In genomic region chr6:108568101-108568500, GRCh38 we compare ENCODE assay signal across 28 cellular contexts. TPM values are rescaled to one million over a fixed set of nuclear protein-coding genes. Genes with fewer than 3 reads are reported as not detected.
DNase-seq lines count a peak whose midpoint lies in the region; ATAC-seq, FAIRE-seq and TF ChIP-seq lines count a peak whose summit lies in the region.
"Had no signal": no experiment of that assay in that cellular context is flagged by ENCODE, and none has a peak within 500 bp of the region (broad histone marks: within the 10 kb centered on the region; RNA-seq: fewer than 3 reads in every experiment).

No MANE protein-coding gene starts in this region.

- peak; percentile 44 for ATAC-seq in effector memory CD8-positive, alpha-beta T cell (replicated peaks)
- ATAC-seq in psoas muscle, result no peak
- ATAC-seq: activated T-helper 17 cell treated with anti-CD3 and anti-CD28 coated beads, Interleukin-2, amount 50 U/mL, for 72 hours; sciatic nerve; stimulated activated naive CD8-positive, alpha-beta T cell treated with anti-CD3 and anti-CD28 coated beads, Interleukin-15, Interleukin-2, amounts not matched to agents 100 U/mL and 50 U/mL, for 24 hours; T-helper 17 cell had no signal

- H3K27ac Mint-ChIP-seq in Caco-2 (ENCODE audit: unreplicated experiment), result peak overlapping the region; percentile 9
- peak overlapping the region; percentile 45 to 57 for H3K27ac Mint-ChIP-seq in effector memory CD8-positive, alpha-beta T cell
- H3K27ac Mint-ChIP-seq: activated CD4-positive, alpha-beta memory T cell treated with anti-CD3 and anti-CD28 coated beads, Interleukin-2, amount 10 ng/mL, durations not matched to agents 7 days and 5 days; activated T-helper 17 cell treated with anti-CD3 and anti-CD28 coated beads, Interleukin-2, amount 50 U/mL, for 72 hours had no signal

- H3K27ac ChIP-seq in BLaER1 treated with 17β-estradiol and CSF1 and Interleukin-3, amounts not matched to agents 10 nM and 100 nM, result peak overlapping the region in 7 of 11 experiments; percentile 16 to 98 (median 87); a peak in 7 of 22 replicates
- H3K27ac ChIP-seq in psoas muscle, result peak overlapping the region; percentile 95
- H3K27ac ChIP-seq in neuronal stem cell (replicated peaks; ENCODE audit: low read length), result no peak overlapping the region
- no peak overlapping the region for H3K27ac ChIP-seq in kidney (ENCODE audit: low read depth in 2 of 2, low read length in 2 of 2)
- H3K27ac ChIP-seq: BLaER1, RWPE1, SK-N-MC had no signal

- no TSS peak for BruUV-seq in Caco-2 (replicated peaks; lab: Mats Ljungman, UMichigan)

- H3K18ac ChIP-seq in neuronal stem cell (ENCODE audit: low read length), result no peak overlapping the region

- DNase-seq in Caco-2 (no peak), psoas muscle (no peak), NCI-H1092 treated with DMSO at 0.1 percent for 48 hours (lab: John Stamatoyannopoulos, UW) (no peak), neuronal stem cell (ENCODE audit: low spot score) (no peak), kidney (no peak)
- no peak for DNase-seq in effector memory CD8-positive, alpha-beta T cell
- DNase-seq: ACHN; activated CD4-positive, alpha-beta memory T cell treated with anti-CD3 and anti-CD28 coated beads, Interleukin-2, amount 10 ng/mL, durations not matched to agents 7 days and 5 days; activated CD4-positive, CD25-positive, alpha-beta regulatory T cell treated with anti-CD3 and anti-CD28 coated beads, Interleukin-2, amount 50 U/mL, for 72 hours; activated CD8-positive, alpha-beta memory T cell treated with anti-CD3 and anti-CD28 coated beads, Interleukin-2, amount 50 U/mL, for 48 hours; activated naive CD4-positive, alpha-beta T cell treated with anti-CD3 and anti-CD28 coated beads, Interleukin-2, amount 50 U/mL, for 16 hours; cerebellar nuclear complex; dorsolateral prefrontal cortex; H9; NCI-H1417 treated with DMSO at 0.1 percent for 48 hours; NCI-H2081 treated with DMSO at 0.1 percent for 48 hours; NCI-H774; stimulated activated naive CD8-positive, alpha-beta T cell treated with anti-CD3 and anti-CD28 coated beads, Interleukin-15, Interleukin-2, amounts not matched to agents 100 U/mL and 50 U/mL, for 24 hours; T-helper 17 cell had no signal

- peaks cover 23% of the 10 kb centered on the region for H3K4me1 Mint-ChIP-seq in Caco-2 (ENCODE audit: low read depth, unreplicated experiment)
- peaks cover 47 to 58% of the 10 kb centered on the region in 2 donors for H3K4me1 Mint-ChIP-seq in effector memory CD8-positive, alpha-beta T cell (ENCODE audit: low read depth in 2 of 2)

- no peak overlapping the region for H3K14ac ChIP-seq in neuronal stem cell (ENCODE audit: low read length)

- no peak overlapping the region for H2AFZ ChIP-seq in neuronal stem cell (ENCODE audit: low read length)

- H2BK120ac ChIP-seq in neuronal stem cell (ENCODE audit: low read depth, low read length), result no peak overlapping the region

- H3K9me3 ChIP-seq in BLaER1 treated with 17β-estradiol and CSF1 and Interleukin-3, amounts not matched to agents 10 nM and 100 nM (replicated peaks in 1 of 11), result no peaks in the 10 kb centered on the region
- no peaks in the 10 kb centered on the region for H3K9me3 ChIP-seq in Caco-2
- no peaks in the 10 kb centered on the region for H3K9me3 ChIP-seq in psoas muscle
- H3K9me3 ChIP-seq in neuronal stem cell (replicated peaks in 1 of 2; ENCODE audit: control insufficient read depth in 2 of 2, insufficient read depth in 1 of 2, low read depth in 1 of 2, low read length in 2 of 2), result no peaks in the 10 kb centered on the region
- H3K9me3 ChIP-seq in kidney (ENCODE audit: control insufficient read depth in 1 of 2, low read length in 2 of 2), result no peaks in the 10 kb centered on the region
- H3K9me3 ChIP-seq: BLaER1 had no signal

- H4K20me1 ChIP-seq in BLaER1 treated with 17β-estradiol and CSF1 and Interleukin-3, amounts not matched to agents 10 nM and 100 nM, result peaks cover 0 to 95% (median 54%) of the 10 kb centered on the region in 11 experiments; a peak in 15 of 22 replicates

- peaks cover 40 to 88% (median 60%) of the 10 kb centered on the region in 10 experiments for H3K4me1 ChIP-seq in BLaER1 treated with 17β-estradiol and CSF1 and Interleukin-3, amounts not matched to agents 10 nM and 100 nM
- H3K4me1 ChIP-seq in Caco-2 (peaks cover 10% of the 10 kb centered on the region), psoas muscle (peaks cover 67% of the 10 kb centered on the region), neuronal stem cell (ENCODE audit: control insufficient read depth in 2 of 2, insufficient read depth in 1 of 2, low read depth in 1 of 2, low read length in 2 of 2) (peaks cover 0 to 2% of the 10 kb centered on the region in 2 donors), kidney (ENCODE audit: control insufficient read depth in 1 of 2, insufficient read depth in 1 of 2, low read depth in 1 of 2, low read length in 2 of 2) (peaks cover 18 to 22% of the 10 kb centered on the region in 2 donors)

- peaks cover 34% of the 10 kb centered on the region for H3K36me3 Mint-ChIP-seq in Caco-2 (ENCODE audit: insufficient read depth, unreplicated experiment)
- peaks cover 46% of the 10 kb centered on the region for H3K36me3 Mint-ChIP-seq in effector memory CD8-positive, alpha-beta T cell (ENCODE audit: insufficient read depth)

- H4K91ac ChIP-seq in neuronal stem cell (ENCODE audit: low read depth, low read length, poor library complexity), result no peak overlapping the region

- H3K23ac ChIP-seq in neuronal stem cell (ENCODE audit: low read depth, low read length, poor library complexity), result no peak overlapping the region

- peak overlapping the region in 2 of 11 experiments; percentile 17 to 28; a peak in 2 of 22 replicates for H3K9ac ChIP-seq in BLaER1 treated with 17β-estradiol and CSF1 and Interleukin-3, amounts not matched to agents 10 nM and 100 nM
- H3K9ac ChIP-seq in neuronal stem cell (ENCODE audit: low read depth, low read length, poor library complexity) (no peak overlapping the region), kidney (ENCODE audit: low read length in 2 of 2) (no peak overlapping the region)
- H3K9ac ChIP-seq: BLaER1 had no signal

- CTCF ChIA-PET in Caco-2 (lab: Charles Lee), result interaction anchor here (0.7 kb wide), 1 partner anchor 71 kb away, joined by 3 read pairs; no protein-coding TSS in a partner anchor

- POLR2A ChIA-PET in Caco-2 (lab: Charles Lee), result no interaction called here

- H3K4me3 ChIP-seq in BLaER1 treated with 17β-estradiol and CSF1 and Interleukin-3, amounts not matched to agents 10 nM and 100 nM, result 0 out of 20 replicates have a peak overlapping the region, but pooled peaks of 1 of the 10 experiments have one; percentile 40
- H3K4me3 ChIP-seq in Caco-2 (ENCODE audit: low read depth, low read length) (no peak overlapping the region), psoas muscle (no peak overlapping the region), neuronal stem cell (ENCODE audit: low read length in 2 of 2) (no peak overlapping the region), kidney (ENCODE audit: low read length in 2 of 2) (no peak overlapping the region)
- H3K4me3 ChIP-seq: BLaER1, dorsolateral prefrontal cortex, SK-N-MC had no signal

- whole genome bisulfite sequencing in psoas muscle, 3 donors, result 84 to 90% (median 85%) methylated on average over 5 of the region's 5 CpGs
- no CpG with 5 or more reads among the region's 5 CpGs for WGBS in neuronal stem cell (ENCODE audit: extremely low coverage in 2 of 2, insufficient read length in 2 of 2, insufficient replicate concordance in 1 of 2), 2 donors

- no peaks in the 10 kb centered on the region for H3K79me1 ChIP-seq in neuronal stem cell (ENCODE audit: low read depth, low read length)

- no peak overlapping the region for H4K8ac ChIP-seq in neuronal stem cell (ENCODE audit: low read depth, low read length)

- no peaks in the 10 kb centered on the region for H3K27me3 Mint-ChIP-seq in Caco-2 (ENCODE audit: insufficient read depth, unreplicated experiment)
- no peaks in the 10 kb centered on the region for H3K27me3 Mint-ChIP-seq in effector memory CD8-positive, alpha-beta T cell
- H3K27me3 Mint-ChIP-seq: activated T-helper 17 cell treated with anti-CD3 and anti-CD28 coated beads, Interleukin-2, amount 50 U/mL, for 72 hours; T-helper 17 cell had no signal

- peak overlapping the region in 8 of 11 experiments; percentile 88 to 99 (median 91); a peak in 12 of 22 replicates for H3K4me2 ChIP-seq in BLaER1 treated with 17β-estradiol and CSF1 and Interleukin-3, amounts not matched to agents 10 nM and 100 nM
- no peak overlapping the region for H3K4me2 ChIP-seq in neuronal stem cell (ENCODE audit: insufficient read depth, low read length, poor library complexity, severe bottlenecking)
- H3K4me2 ChIP-seq: BLaER1 had no signal

- H2AK5ac ChIP-seq in neuronal stem cell (ENCODE audit: low read depth, low read length), result no peak overlapping the region

- H3K9me3 Mint-ChIP-seq in Caco-2 (ENCODE audit: unreplicated experiment), result no peaks in the 10 kb centered on the region
- no peaks in the 10 kb centered on the region for H3K9me3 Mint-ChIP-seq in effector memory CD8-positive, alpha-beta T cell
- H3K9me3 Mint-ChIP-seq: activated CD4-positive, alpha-beta memory T cell treated with anti-CD3 and anti-CD28 coated beads, Interleukin-2, amount 10 ng/mL, durations not matched to agents 7 days and 5 days; activated T-helper 17 cell treated with anti-CD3 and anti-CD28 coated beads, Interleukin-2, amount 50 U/mL, for 72 hours; H9 had no signal

- H3K4me3 Mint-ChIP-seq in Caco-2 (ENCODE audit: unreplicated experiment), result no peak overlapping the region
- peak overlapping the region; percentile 57 to 78 for H3K4me3 Mint-ChIP-seq in effector memory CD8-positive, alpha-beta T cell
- H3K4me3 Mint-ChIP-seq: activated CD4-positive, alpha-beta memory T cell treated with anti-CD3 and anti-CD28 coated beads, Interleukin-2, amount 10 ng/mL, durations not matched to agents 7 days and 5 days; activated T-helper 17 cell treated with anti-CD3 and anti-CD28 coated beads, Interleukin-2, amount 50 U/mL, for 72 hours; H9; T-helper 17 cell had no signal

- H2BK12ac ChIP-seq in neuronal stem cell (ENCODE audit: low read length), result no peak overlapping the region

- H2BK5ac ChIP-seq in neuronal stem cell (ENCODE audit: low read length), result no peak overlapping the region

- H3K4ac ChIP-seq in neuronal stem cell (ENCODE audit: low read length), result no peak overlapping the region

- H2BK15ac ChIP-seq in neuronal stem cell (ENCODE audit: low read length), result no peak overlapping the region

- peaks cover 59 to 67% (median 64%) of the 10 kb centered on the region in 11 experiments for H3K36me3 ChIP-seq in BLaER1 treated with 17β-estradiol and CSF1 and Interleukin-3, amounts not matched to agents 10 nM and 100 nM
- peaks cover 4% of the 10 kb centered on the region for H3K36me3 ChIP-seq in Caco-2 (ENCODE audit: control insufficient read depth, insufficient read depth, low read length)
- peaks cover 13 to 49% of the 10 kb centered on the region in 2 donors for H3K36me3 ChIP-seq in psoas muscle (ENCODE audit: insufficient read depth in 1 of 2, low read depth in 1 of 2)
- peaks cover 10 to 65% of the 10 kb centered on the region in 2 donors for H3K36me3 ChIP-seq in neuronal stem cell (replicated peaks in 1 of 2; ENCODE audit: control insufficient read depth in 2 of 2, insufficient read depth in 2 of 2, low read length in 2 of 2)
- peaks cover 24 to 30% of the 10 kb centered on the region in 2 donors for H3K36me3 ChIP-seq in kidney (ENCODE audit: control insufficient read depth in 1 of 2, insufficient read depth in 2 of 2, low read length in 2 of 2)

- TF ChIP-seq CTCF in Caco-2 (IDR thresholded peaks at IDR 0.05; ENCODE audit: insufficient read depth in 1 of 2, low read depth in 1 of 2, low read length in 1 of 2, severe bottlenecking in 1 of 2, unreplicated experiment in 1 of 2) (no peak), psoas muscle (IDR thresholded peaks at IDR 0.05) (no peak), kidney (IDR thresholded peaks at IDR 0.05; ENCODE audit: borderline replicate concordance, extremely low read depth, insufficient read depth) (no peak)

- intact Hi-C loops in Caco-2 (cut with micrococcal nuclease; ENCODE audit: unreplicated experiment) (no loop called here), psoas muscle (cut with DNase I) (no loop called here), kidney (cut with DNase I) (no loop called here)

- no peaks in the 10 kb centered on the region for H3K27me3 ChIP-seq in BLaER1 treated with 17β-estradiol and CSF1 and Interleukin-3, amounts not matched to agents 10 nM and 100 nM
- H3K27me3 ChIP-seq in Caco-2 (replicated peaks; ENCODE audit: control insufficient read depth, insufficient read depth, low read length) (no peaks in the 10 kb centered on the region), psoas muscle (ENCODE audit: insufficient read depth in 3 of 3, low read length in 2 of 3) (no peaks in the 10 kb centered on the region), neuronal stem cell (ENCODE audit: control insufficient read depth in 3 of 3, insufficient read depth in 3 of 3, low read depth in 1 of 3, low read length in 3 of 3) (no peaks in the 10 kb centered on the region)
- H3K27me3 ChIP-seq: BLaER1, dorsolateral prefrontal cortex had no signal

- no peak for FAIRE-seq in kidney (lab: Jason Lieb, UNC)
- FAIRE-seq: D721Med, GM18507, islet of Langerhans had no signal

RNA-seq across cellular contexts. Expression of gene FOXO3, which starts 7.4 kb away (rescaled TPM):
- total RNA-seq in Caco-2 (2022) (34.3 and 34.5 TPM in 2 replicates), psoas muscle (100 to 1,000 TPM in 3 of 4 donors, 10 to 100 TPM in 1; 28.3 to 160 (median 144) TPM), kidney (76.1 TPM)
- polyA plus RNA-seq in psoas muscle (10 to 100 TPM; 20.6 to 76.5 (median 35.8) TPM), kidney (ENCODE audit: insufficient read depth, low read depth, low replicate concordance) (9.4 TPM)
- polyA plus RNA-seq in neuronal stem cell (2013, experiment 1 of 2), result 15.5 TPM
- polyA plus RNA-seq in neuronal stem cell (2013, experiment 2 of 2), result 16.5 TPM

Comparison
In these comparisons a context has a peak if more than half of its experiments do, and no peak if none do; other contexts are left out.
1. H3K27ac ChIP-seq: peak in BLaER1 treated with 17β-estradiol and CSF1 and Interleukin-3, amounts not matched to agents 10 nM and 100 nM (7 of 11) and psoas muscle (single experiment); none in neuronal stem cell (single experiment) and kidney (0 of 2).